ENCODE assay signal across 23 cellular contexts in genomic region chr1:191290441-191290840, GRCh38.
DNase-seq lines count a peak whose midpoint lies in the region; ATAC-seq and TF ChIP-seq lines count a peak whose summit lies in the region.
"Had no signal": no experiment of that assay in that cellular context is flagged by ENCODE, and none has a peak within 500 bp of the region (broad histone marks: within the 10 kb centered on the region; RNA-seq: fewer than 3 reads in every experiment).

No MANE protein-coding gene starts in this region.

- TF ChIP-seq CTCF in endodermal cell (conservative IDR thresholded peaks at IDR 0.05) (no peak), progenitor cell of endocrine pancreas (IDR thresholded peaks at IDR 0.05; ENCODE audit: unreplicated experiment) (no peak), BE2C (IDR thresholded peaks at IDR 0.05; ENCODE audit: low read depth, low read length) (no peak)

- DNase-seq in G401 (ENCODE audit: low spot score) = peak; percentile 28
- DNase-seq in NCI-H69 (lab: John Stamatoyannopoulos, UW) = peak; percentile 14
- DNase-seq in endodermal cell = no peak
- DNase-seq in progenitor cell of endocrine pancreas (ENCODE audit: low spot score, unreplicated experiment) = no peak
- DNase-seq in BE2C = no peak
- no peak for DNase-seq in amniotic stem cell (lab: John Stamatoyannopoulos, UW)
- no peak for DNase-seq in left ventricle myocardium superior
- DNase-seq: activated CD8-positive, alpha-beta T cell treated with anti-CD3 and anti-CD28 coated beads for 36 hours; activated naive CD4-positive, alpha-beta T cell treated with anti-CD3 and anti-CD28 coated beads, Interleukin-2, amount 50 U/mL, for 16 hours; activated T-cell treated with anti-CD3 and anti-CD28 coated beads, Interleukin-2, amount 50 U/mL, for 24 hours; DMS 273 treated with DMSO at 0.1 percent for 48 hours; effector CD8-positive, alpha-beta T cell; esophagus squamous epithelium; lower lobe of right lung; MM.1S; NCI-H1694; occipital lobe; SHP77; stimulated activated naive B cell treated with anti-CD40 and anti-IgM and Interleukin-4, amounts not matched to agents 10 μg/mL and 1 μg/mL and 100 μg/mL, for 72 hours had no signal

- no peaks in the 10 kb centered on the region for H3K36me3 Mint-ChIP-seq in endodermal cell (ENCODE audit: low read depth)
- H3K36me3 Mint-ChIP-seq in progenitor cell of endocrine pancreas (ENCODE audit: insufficient read depth) = no peaks in the 10 kb centered on the region
- H3K36me3 Mint-ChIP-seq: IgD-negative memory B cell; stimulated activated naive B cell treated with anti-CD40 and anti-IgM and Interleukin-4, amounts not matched to agents 10 μg/mL and 1 μg/mL and 100 μg/mL, for 72 hours had no signal

- in situ Hi-C loops in G401 (cut with HindIII; ENCODE audit: low sequenced_read_pairs) = no loop called here

- H3K4me3 ChIP-seq in endodermal cell (ENCODE audit: low read length) = no peak overlapping the region
- H3K4me3 ChIP-seq in BE2C (ENCODE audit: low read depth, low read length) = no peak overlapping the region
- H3K4me3 ChIP-seq: esophagus squamous epithelium, HAP-1, lower lobe of right lung, thoracic aorta had no signal

- H3K27ac Mint-ChIP-seq in endodermal cell (peak overlapping the region; percentile 1), progenitor cell of endocrine pancreas (peak overlapping the region; percentile 3)
- H3K27ac Mint-ChIP-seq: activated CD8-positive, alpha-beta T cell treated with anti-CD3 and anti-CD28 coated beads for 36 hours; activated T-cell treated with anti-CD3 and anti-CD28 coated beads, Interleukin-2, amount 50 U/mL, for 24 hours; IgD-negative memory B cell; stimulated activated naive B cell treated with anti-CD40 and anti-IgM and Interleukin-4, amounts not matched to agents 10 μg/mL and 1 μg/mL and 100 μg/mL, for 72 hours had no signal

- ATAC-seq in left ventricle myocardium superior = no peak
- ATAC-seq: activated CD8-positive, alpha-beta T cell treated with anti-CD3 and anti-CD28 coated beads for 36 hours; lower lobe of right lung; stimulated activated naive B cell treated with anti-CD40 and anti-IgM and Interleukin-4, amounts not matched to agents 10 μg/mL and 1 μg/mL and 100 μg/mL, for 72 hours had no signal

- H3K9me3 ChIP-seq in endodermal cell (ENCODE audit: control insufficient read depth, low read length) (peaks cover 3% of the 10 kb centered on the region), BE2C (no peaks in the 10 kb centered on the region)
- H3K9me3 ChIP-seq: esophagus squamous epithelium, HAP-1, lower lobe of right lung, thoracic aorta had no signal

- no peaks in the 10 kb centered on the region for H3K9me3 Mint-ChIP-seq in endodermal cell
- peaks cover 3% of the 10 kb centered on the region for H3K9me3 Mint-ChIP-seq in progenitor cell of endocrine pancreas (ENCODE audit: low read depth)

- peaks cover 4% of the 10 kb centered on the region for H3K4me1 Mint-ChIP-seq in endodermal cell
- H3K4me1 Mint-ChIP-seq in progenitor cell of endocrine pancreas (ENCODE audit: low read depth) = peaks cover 7% of the 10 kb centered on the region
- H3K4me1 Mint-ChIP-seq: IgD-negative memory B cell; stimulated activated naive B cell treated with anti-CD40 and anti-IgM and Interleukin-4, amounts not matched to agents 10 μg/mL and 1 μg/mL and 100 μg/mL, for 72 hours had no signal

- 74 to 85% methylated on average over 2 to 4 of the region's 4 CpGs for WGBS in endodermal cell (ENCODE audit: insufficient coverage in 1 of 2, insufficient read length in 1 of 2), 2 experiments

- H3K4me3 Mint-ChIP-seq in endodermal cell (no peak overlapping the region), progenitor cell of endocrine pancreas (ENCODE audit: low read depth) (no peak overlapping the region)
- H3K4me3 Mint-ChIP-seq: activated CD8-positive, alpha-beta T cell treated with anti-CD3 and anti-CD28 coated beads for 36 hours; activated T-cell treated with anti-CD3 and anti-CD28 coated beads, Interleukin-2, amount 50 U/mL, for 24 hours; IgD-negative memory B cell; stimulated activated naive B cell treated with anti-CD40 and anti-IgM and Interleukin-4, amounts not matched to agents 10 μg/mL and 1 μg/mL and 100 μg/mL, for 72 hours had no signal

- H3K27me3 Mint-ChIP-seq in endodermal cell (ENCODE audit: insufficient read depth) = no peaks in the 10 kb centered on the region
- no peaks in the 10 kb centered on the region for H3K27me3 Mint-ChIP-seq in progenitor cell of endocrine pancreas
- H3K27me3 Mint-ChIP-seq: activated CD8-positive, alpha-beta T cell treated with anti-CD3 and anti-CD28 coated beads for 36 hours; activated T-cell treated with anti-CD3 and anti-CD28 coated beads, Interleukin-2, amount 50 U/mL, for 24 hours; IgD-negative memory B cell; stimulated activated naive B cell treated with anti-CD40 and anti-IgM and Interleukin-4, amounts not matched to agents 10 μg/mL and 1 μg/mL and 100 μg/mL, for 72 hours had no signal

- H3K9ac ChIP-seq in endodermal cell (ENCODE audit: extremely low read depth, low read length, poor library complexity, severe bottlenecking) = no peak overlapping the region

- H3K27ac ChIP-seq in endodermal cell (ENCODE audit: low read depth, low read length) = no peak overlapping the region
- H3K27ac ChIP-seq: esophagus squamous epithelium, lower lobe of right lung, thoracic aorta, VCaP had no signal

- H3K27me3 ChIP-seq in endodermal cell (ENCODE audit: control insufficient read depth, insufficient read depth, low read length, poor library complexity, severe bottlenecking) (no peaks in the 10 kb centered on the region), BE2C (no peaks in the 10 kb centered on the region)
- H3K27me3 ChIP-seq: esophagus squamous epithelium had no signal

- intact Hi-C loops in left ventricle myocardium superior (cut with micrococcal nuclease) = no loop called here

- H3K4me1 ChIP-seq in endodermal cell (ENCODE audit: control insufficient read depth, insufficient read depth, low read length) = no peaks in the 10 kb centered on the region
- no peaks in the 10 kb centered on the region; the same call in 1 of the 2 replicates for H3K4me1 ChIP-seq in BE2C
- H3K4me1 ChIP-seq: esophagus squamous epithelium, HAP-1, lower lobe of right lung had no signal

- H3K36me3 ChIP-seq in endodermal cell (ENCODE audit: control insufficient read depth, insufficient read depth, low read length) = no peaks in the 10 kb centered on the region
- H3K36me3 ChIP-seq in BE2C = no peaks in the 10 kb centered on the region
- H3K36me3 ChIP-seq: esophagus squamous epithelium, HAP-1, lower lobe of right lung, thoracic aorta had no signal

Comparison
In these comparisons a context has a peak if more than half of its experiments do, and no peak if none do; other contexts are left out.
1. DNase-seq: peak in G401 (single experiment) and NCI-H69 (single experiment); none in endodermal cell (single experiment), progenitor cell of endocrine pancreas (single experiment), BE2C (single experiment), amniotic stem cell (single experiment) and left ventricle myocardium superior (single experiment).